8 cellular contexts compared by ENCODE assay signal in the genomic region with DNA sequence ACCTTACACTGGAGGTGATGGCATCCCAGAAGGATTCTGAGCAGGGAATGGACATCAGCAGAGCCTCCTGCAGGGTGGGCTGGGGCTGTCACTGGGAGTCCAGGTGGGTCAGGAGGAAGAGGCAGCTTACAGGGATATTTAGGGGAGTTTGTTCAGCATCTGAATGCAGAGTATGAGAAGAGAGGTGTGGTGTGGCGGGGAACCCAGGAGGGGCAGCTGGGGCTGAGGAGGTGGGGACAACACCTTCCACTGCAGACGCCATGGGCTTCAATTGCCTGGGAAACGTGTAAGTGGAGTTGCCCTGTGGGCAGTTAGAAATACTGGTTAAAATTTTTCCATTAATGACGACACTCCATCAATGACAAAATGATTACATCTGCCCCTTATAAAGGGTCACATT. TPM values are rescaled to one million over a fixed set of nuclear protein-coding genes. Genes with fewer than 3 reads are reported as not detected.
"Had no signal": no experiment of that assay in that cellular context is flagged by ENCODE, and none has a peak within 500 bp of the region (broad histone marks: within the 10 kb centered on the region; RNA-seq: fewer than 3 reads in every experiment).

No MANE protein-coding gene starts in this region.

- H3K4me3 Mint-ChIP-seq: HFFc6 had no signal

- H2AFZ ChIP-seq: GM23248 had no signal

- H3K9ac ChIP-seq: GM23248 had no signal

- H3K27ac Mint-ChIP-seq: HFFc6 had no signal

- H3K27ac ChIP-seq: GM23248 had no signal

- H3K9me3 ChIP-seq: HAP-1 had no signal

- H3K36me3 ChIP-seq: HAP-1 had no signal

- H3K4me1 ChIP-seq: HAP-1 had no signal

- ATAC-seq: HCT116 had no signal

- DNase-seq: GM23248, GOT3, H7, HFFc6, IMR-90 had no signal

- H3K4me3 ChIP-seq: GM23248, HAP-1 had no signal

RNA-seq across cellular contexts. Expression of a gene that starts 33.5 kb away (rescaled TPM):
- total RNA-seq: HT-29 had no signal
